Comparison of ENCODE assay signal across 27 cellular contexts in the genomic region with DNA sequence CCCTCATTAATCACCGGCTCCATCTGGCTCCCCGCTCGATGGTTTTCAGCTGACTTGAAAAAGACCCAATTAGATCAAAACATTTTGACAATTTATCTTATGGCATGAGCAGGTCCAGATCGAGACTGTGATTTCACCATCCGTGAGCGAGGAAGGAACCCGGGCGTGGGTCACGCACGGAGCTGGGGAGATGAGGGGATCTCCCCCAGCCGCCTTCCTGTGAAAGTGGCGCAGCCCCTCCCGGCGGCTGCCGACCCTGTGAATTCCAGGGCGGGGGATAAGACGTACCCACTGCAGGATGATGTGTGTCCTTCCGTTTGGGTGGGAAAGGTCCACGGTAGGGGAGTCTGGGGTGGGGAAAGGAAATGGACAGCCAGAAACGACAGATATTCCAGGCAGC.
"Had no signal": no experiment of that assay in that cellular context is flagged by ENCODE, and none has a peak within 500 bp of the region (broad histone marks: within the 10 kb centered on the region; RNA-seq: fewer than 3 reads in every experiment).

No MANE protein-coding gene starts in this region.

- H3K4me3 Mint-ChIP-seq: activated CD4-positive, alpha-beta memory T cell treated with anti-CD3 and anti-CD28 coated beads for 36 hours; activated CD4-positive, alpha-beta T cell treated with anti-CD3 and anti-CD28 coated beads, Interleukin-2, amount 10 ng/mL, durations not matched to agents 7 days and 5 days; activated naive CD8-positive, alpha-beta T cell treated with anti-CD3 and anti-CD28 coated beads, Interleukin-2, amount 50 U/mL, for 24 hours; activated T-cell treated with anti-CD3 and anti-CD28 coated beads, Interleukin-2, amount 50 U/mL, for 4 hours had no signal

- H3K36me3 ChIP-seq: ascending aorta, Peyer's patch, SJCRH30 had no signal

- H3K4me2 ChIP-seq: SK-N-SH had no signal

- H3K9me3 ChIP-seq: ascending aorta, body of pancreas, Peyer's patch, SJCRH30, SK-N-SH had no signal

- H3K4me1 ChIP-seq: body of pancreas, Peyer's patch, SJCRH30 had no signal

- H3K4me3 ChIP-seq: ascending aorta, body of pancreas, Peyer's patch, SJCRH30 had no signal

- H3K27ac Mint-ChIP-seq: activated CD4-positive, alpha-beta memory T cell treated with anti-CD3 and anti-CD28 coated beads for 36 hours; activated CD4-positive, alpha-beta T cell treated with anti-CD3 and anti-CD28 coated beads, Interleukin-2, amount 10 ng/mL, durations not matched to agents 7 days and 5 days; activated naive CD4-positive, alpha-beta T cell treated with anti-CD3 and anti-CD28 coated beads, Interleukin-2, amount 50 U/mL, for 72 hours; activated naive CD8-positive, alpha-beta T cell treated with anti-CD3 and anti-CD28 coated beads, Interleukin-2, amount 50 U/mL, for 24 hours had no signal

- H3K36me3 Mint-ChIP-seq: activated CD4-positive, alpha-beta memory T cell treated with anti-CD3 and anti-CD28 coated beads for 36 hours; activated naive CD4-positive, alpha-beta T cell treated with anti-CD3 and anti-CD28 coated beads, Interleukin-2, amount 50 U/mL, for 72 hours had no signal

- H3K9me3 Mint-ChIP-seq: activated CD4-positive, alpha-beta memory T cell treated with anti-CD3 and anti-CD28 coated beads for 36 hours; activated CD4-positive, alpha-beta T cell treated with anti-CD3 and anti-CD28 coated beads, Interleukin-2, amount 10 ng/mL, durations not matched to agents 7 days and 5 days; activated naive CD4-positive, alpha-beta T cell treated with anti-CD3 and anti-CD28 coated beads, Interleukin-2, amount 50 U/mL, for 72 hours; activated naive CD8-positive, alpha-beta T cell treated with anti-CD3 and anti-CD28 coated beads, Interleukin-2, amount 50 U/mL, for 24 hours; activated T-cell treated with anti-CD3 and anti-CD28 coated beads, Interleukin-2, amount 50 U/mL, for 4 hours had no signal

- DNase-seq: activated CD4-positive, alpha-beta memory T cell treated with anti-CD3 and anti-CD28 coated beads for 36 hours; activated CD4-positive, alpha-beta T cell treated with anti-CD3 and anti-CD28 coated beads, Interleukin-2, amount 10 ng/mL, durations not matched to agents 7 days and 5 days; activated CD4-positive, CD25-positive, alpha-beta regulatory T cell; activated CD8-positive, alpha-beta memory T cell treated with anti-CD3 and anti-CD28 coated beads for 24 hours; activated effector memory CD4-positive, alpha-beta T cell treated with anti-CD3 and anti-CD28 coated beads, Interleukin-2, amount 50 U/mL, for 16 hours; activated naive CD4-positive, alpha-beta T cell treated with Interleukin-2 at 50 U/mL for 16 hours; activated naive CD8-positive, alpha-beta T cell treated with anti-CD3 and anti-CD28 coated beads, Interleukin-2, amount 50 U/mL, for 24 hours; activated T-cell treated with anti-CD3 and anti-CD28 coated beads, Interleukin-2, amount 50 U/mL, for 4 hours; amniotic stem cell; KBM-7; NCI-H1092; NCI-H2029; NCI-H2107; NCI-H2171 treated with DMSO at 0.1 percent for 48 hours; NCI-H345; NCI-H526 treated with DMSO at 0.1 percent for 48 hours; NK-92 treated with Interleukin-12 subunit alpha and Interleukin-12 subunit beta, amount 100 ng/mL, for 24 hours; OCI-M1; T-helper 1 cell had no signal

- H3K27ac ChIP-seq: ascending aorta, body of pancreas, Peyer's patch, RWPE1, SJCRH30, VCaP had no signal

- H3K27me3 ChIP-seq: ascending aorta, body of pancreas, Peyer's patch, SJCRH30 had no signal

- H3K4me1 Mint-ChIP-seq: activated CD4-positive, alpha-beta T cell treated with anti-CD3 and anti-CD28 coated beads, Interleukin-2, amount 10 ng/mL, durations not matched to agents 7 days and 5 days; activated naive CD8-positive, alpha-beta T cell treated with anti-CD3 and anti-CD28 coated beads, Interleukin-2, amount 50 U/mL, for 24 hours had no signal

- ATAC-seq: activated naive CD4-positive, alpha-beta T cell treated with anti-CD3 and anti-CD28 coated beads, Interleukin-2, amount 50 U/mL, for 72 hours; activated naive CD8-positive, alpha-beta T cell treated with anti-CD3 and anti-CD28 coated beads, Interleukin-2, amount 50 U/mL, for 24 hours; activated T-cell treated with anti-CD3 and anti-CD28 coated beads, Interleukin-2, amount 50 U/mL, for 4 hours; body of pancreas had no signal

- H3K9ac ChIP-seq: SK-N-SH had no signal

- H3K9me2 ChIP-seq: SK-N-SH had no signal
